ENCODE assay signal across 23 cellular contexts in genomic region chr13:79432992-79433391, GRCh38.
"Had no signal": no experiment of that assay in that cellular context is flagged by ENCODE, and none has a peak within 500 bp of the region (broad histone marks: within the 10 kb centered on the region; RNA-seq: fewer than 3 reads in every experiment).

No MANE protein-coding gene starts in this region.

- FAIRE-seq: astrocyte, TTC549 had no signal

- ATAC-seq: activated CD4-positive, alpha-beta T cell treated with anti-CD3 and anti-CD28 coated beads for 36 hours; activated CD8-positive, alpha-beta T cell treated with anti-CD3 and anti-CD28 coated beads for 36 hours; activated naive CD4-positive, alpha-beta T cell treated with anti-CD3 and anti-CD28 coated beads, Interleukin-2, amount 50 U/mL, for 72 hours; activated naive CD8-positive, alpha-beta T cell treated with anti-CD3 and anti-CD28 coated beads, Interleukin-2, amount 50 U/mL, for 24 hours; activated T-cell treated with anti-CD3 and anti-CD28 coated beads, Interleukin-2, amount 50 U/mL, for 72 hours; T-cell had no signal

- H3K27ac ChIP-seq: VCaP had no signal

- DNase-seq: activated CD4-positive, alpha-beta T cell treated with anti-CD3 and anti-CD28 coated beads for 36 hours; activated CD4-positive, CD25-positive, alpha-beta regulatory T cell; activated CD8-positive, alpha-beta memory T cell treated with anti-CD3 and anti-CD28 coated beads, Interleukin-2, amount 50 U/mL, for 4 hours; activated CD8-positive, alpha-beta T cell treated with anti-CD3 and anti-CD28 coated beads for 36 hours; activated naive CD4-positive, alpha-beta T cell treated with Interleukin-2 at 50 U/mL for 16 hours; activated naive CD8-positive, alpha-beta T cell treated with anti-CD3 and anti-CD28 coated beads, Interleukin-2, amount 50 U/mL, for 24 hours; activated T-cell treated with anti-CD3 and anti-CD28 coated beads, Interleukin-2, amount 50 U/mL, for 72 hours; amniotic stem cell; KG1; NCI-H1048; NCI-H1930; NCI-H345; NCI-H510A; NCI-H526 treated with DMSO at 0.1 percent for 48 hours; NCI-H82; SIG-M5; T-cell; T-helper 2 cell; T1000 had no signal
